ENCODE assay signal across 9 cellular contexts in the genomic region with DNA sequence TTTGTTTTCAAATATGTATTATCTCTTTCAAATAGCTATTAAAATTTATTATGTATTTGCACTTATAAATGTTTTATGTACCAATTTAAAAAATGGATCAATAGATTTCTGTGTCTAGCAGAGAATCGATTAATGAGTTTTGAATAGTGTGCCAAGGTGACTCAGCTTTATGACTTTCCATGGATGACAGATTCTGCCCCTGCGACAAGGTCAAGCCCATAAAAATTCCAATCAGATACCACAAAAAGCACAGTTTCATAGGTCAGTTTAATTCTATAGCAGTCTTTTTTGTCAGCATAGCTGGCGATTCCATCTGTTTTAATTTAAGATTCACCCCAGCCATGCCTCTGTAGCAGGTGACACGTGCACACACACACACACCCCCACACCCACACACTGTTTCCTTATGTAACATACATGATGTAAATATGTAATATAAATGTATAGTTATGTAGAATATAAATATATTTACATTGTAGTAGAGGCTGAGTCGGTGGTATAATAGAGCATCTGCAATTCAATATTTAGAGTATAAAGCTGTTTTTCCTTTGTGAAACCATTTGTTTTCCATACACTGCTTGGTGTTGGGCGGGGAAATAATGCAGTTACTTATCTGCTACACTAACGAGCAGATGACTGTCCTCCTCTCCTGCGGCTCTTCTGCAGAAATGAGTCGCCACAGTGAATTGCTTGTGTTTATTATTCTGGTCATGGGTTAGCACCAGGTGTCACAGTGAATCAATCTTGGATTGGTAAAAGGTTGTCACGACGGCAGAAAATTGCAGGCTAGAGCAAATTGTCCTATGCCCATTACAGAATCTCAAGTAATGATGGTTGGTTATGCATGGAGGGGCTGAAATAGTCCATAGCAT. TPM values are rescaled to one million over a fixed set of nuclear protein-coding genes. Genes with fewer than 3 reads are reported as not detected.
DNase-seq lines count a peak whose midpoint lies in the region; ATAC-seq and TF ChIP-seq lines count a peak whose summit lies in the region.
"Had no signal": no experiment of that assay in that cellular context is flagged by ENCODE, and none has a peak within 500 bp of the region (broad histone marks: within the 10 kb centered on the region; RNA-seq: fewer than 3 reads in every experiment).

No MANE protein-coding gene starts in this region.

- DNase-seq in NCI-H226 (peak; percentile 62), coronary artery (ENCODE audit: low spot score) (peak; percentile 31), iPS-NIHi11 (ENCODE audit: low spot score) (no peak), upper lobe of right lung (no peak)
- DNase-seq: activated CD4-positive, CD25-positive, alpha-beta regulatory T cell had no signal

- H3K36me3 ChIP-seq in HEK293 (ENCODE audit: control insufficient read depth in 2 of 2, insufficient read depth in 1 of 2, low read length in 2 of 2) (peaks cover 0 to 12% of the 10 kb centered on the region in 2 experiments; a peak in 1 of 3 replicates), skeletal muscle satellite cell (ENCODE audit: insufficient read depth, low read length) (peaks cover 3% of the 10 kb centered on the region), upper lobe of right lung (peaks cover 3% of the 10 kb centered on the region)

- CTCF ChIA-PET in HEK293 (lab: Yijun Ruan, JAX) = interaction anchor here (0.8 to 1.4 kb wide), 2 partner anchors 8 to 33 kb away, joined by 4 read pairs; no protein-coding TSS in a partner anchor

- POLR2A ChIA-PET in HEK293 (lab: Yijun Ruan, JAX) = interaction anchor here (0.6 to 1.2 kb wide), 4 partner anchors 16 to 180 kb away, joined by 3 to 4 read pairs (median 3); a partner anchor contains a TSS

- no peak for ATAC-seq in upper lobe of right lung
- no peak for ATAC-seq in HG02642 (IDR thresholded peaks at IDR 0.05; ENCODE audit: poor library complexity, unreplicated experiment)

- H3K4me2 ChIP-seq in skeletal muscle satellite cell (ENCODE audit: low read length) = peak overlapping the region; percentile 59

- H3K27me3 ChIP-seq in skeletal muscle satellite cell (ENCODE audit: control insufficient read depth, insufficient read depth, low read length) (no peaks in the 10 kb centered on the region), upper lobe of right lung (no peaks in the 10 kb centered on the region)

- intact Hi-C loops in upper lobe of right lung (cut with DNase I) = no loop called here

- no peak overlapping the region for H3K27ac ChIP-seq in HEK293 (ENCODE audit: extremely low read depth, low read depth, low read length)
- H3K27ac ChIP-seq in coronary artery = no peak overlapping the region
- H3K27ac ChIP-seq in upper lobe of right lung = no peak overlapping the region

- no peak for TF ChIP-seq CTCF in HEK293 (tag by site-specific recombination; IDR thresholded peaks at IDR 0.05)
- no peak for TF ChIP-seq CTCF in coronary artery (IDR thresholded peaks at IDR 0.05)
- TF ChIP-seq CTCF in upper lobe of right lung (IDR thresholded peaks at IDR 0.05) = no peak

- H3K9ac ChIP-seq in skeletal muscle satellite cell (ENCODE audit: low read depth, low read length) = no peak overlapping the region

- H3K4me1 ChIP-seq in HEK293 (ENCODE audit: control insufficient read depth, insufficient read depth, low read length) = peaks cover 17% of the 10 kb centered on the region
- H3K4me1 ChIP-seq in skeletal muscle satellite cell (ENCODE audit: control insufficient read depth, insufficient read depth, low read length) = peaks cover 27% of the 10 kb centered on the region
- peaks cover 9% of the 10 kb centered on the region for H3K4me1 ChIP-seq in upper lobe of right lung

- H3K9me3 ChIP-seq in HEK293 (ENCODE audit: control insufficient read depth, insufficient read depth, low read depth, low read length) = no peaks in the 10 kb centered on the region
- H3K9me3 ChIP-seq in skeletal muscle satellite cell (replicated peaks; ENCODE audit: low read length) = no peaks in the 10 kb centered on the region
- H3K9me3 ChIP-seq in upper lobe of right lung = no peaks in the 10 kb centered on the region

- H3K4me3 ChIP-seq in HEK293 (ENCODE audit: low read depth, low read length) = no peak overlapping the region
- H3K4me3 ChIP-seq in coronary artery = no peak overlapping the region
- H3K4me3 ChIP-seq in skeletal muscle satellite cell (ENCODE audit: low read length) = no peak overlapping the region
- no peak overlapping the region for H3K4me3 ChIP-seq in upper lobe of right lung
- H3K4me3 ChIP-seq: lung had no signal

TF ChIP-seq in HEK293, 187 proteins besides CTCF, POLR2A, EP300 and RAD21 (continues in another document):
- TF ChIP-seq GLI2 (tag by site-specific recombination; IDR thresholded peaks at IDR 0.05; ENCODE audit: borderline replicate concordance, low read depth) (no peak), ZNF530 (tag by site-specific recombination; IDR thresholded peaks at IDR 0.05; ENCODE audit: low read depth) (no peak), ZNF501 (tag by site-specific recombination; IDR thresholded peaks at IDR 0.05) (no peak), ZNF16 (tag by site-specific recombination; IDR thresholded peaks at IDR 0.05; ENCODE audit: low read depth) (no peak), ZNF341 (tag by site-specific recombination; IDR thresholded peaks at IDR 0.05; ENCODE audit: low read depth) (0 out of 2 replicates have a peak, but pooled peaks have one; percentile 19), WT1 (tag by site-specific recombination; IDR thresholded peaks at IDR 0.05) (peak; percentile 20; the same call in 1 of the 2 replicates), ZNF600 (tag by site-specific recombination; IDR thresholded peaks at IDR 0.05) (peak; percentile 67), ZNF211 (tag by site-specific recombination; IDR thresholded peaks at IDR 0.05; ENCODE audit: low read depth) (no peak), SP7 (tag by site-specific recombination; IDR thresholded peaks at IDR 0.05) (peak; percentile 94), ZNF549 (tag by site-specific recombination; IDR thresholded peaks at IDR 0.05) (no peak), ZBTB20 (tag by site-specific recombination; IDR thresholded peaks at IDR 0.05) (no peak), ZNF302 (tag by site-specific recombination; IDR thresholded peaks at IDR 0.05; ENCODE audit: low read depth) (no peak)
- TF ChIP-seq, protein P1, sequence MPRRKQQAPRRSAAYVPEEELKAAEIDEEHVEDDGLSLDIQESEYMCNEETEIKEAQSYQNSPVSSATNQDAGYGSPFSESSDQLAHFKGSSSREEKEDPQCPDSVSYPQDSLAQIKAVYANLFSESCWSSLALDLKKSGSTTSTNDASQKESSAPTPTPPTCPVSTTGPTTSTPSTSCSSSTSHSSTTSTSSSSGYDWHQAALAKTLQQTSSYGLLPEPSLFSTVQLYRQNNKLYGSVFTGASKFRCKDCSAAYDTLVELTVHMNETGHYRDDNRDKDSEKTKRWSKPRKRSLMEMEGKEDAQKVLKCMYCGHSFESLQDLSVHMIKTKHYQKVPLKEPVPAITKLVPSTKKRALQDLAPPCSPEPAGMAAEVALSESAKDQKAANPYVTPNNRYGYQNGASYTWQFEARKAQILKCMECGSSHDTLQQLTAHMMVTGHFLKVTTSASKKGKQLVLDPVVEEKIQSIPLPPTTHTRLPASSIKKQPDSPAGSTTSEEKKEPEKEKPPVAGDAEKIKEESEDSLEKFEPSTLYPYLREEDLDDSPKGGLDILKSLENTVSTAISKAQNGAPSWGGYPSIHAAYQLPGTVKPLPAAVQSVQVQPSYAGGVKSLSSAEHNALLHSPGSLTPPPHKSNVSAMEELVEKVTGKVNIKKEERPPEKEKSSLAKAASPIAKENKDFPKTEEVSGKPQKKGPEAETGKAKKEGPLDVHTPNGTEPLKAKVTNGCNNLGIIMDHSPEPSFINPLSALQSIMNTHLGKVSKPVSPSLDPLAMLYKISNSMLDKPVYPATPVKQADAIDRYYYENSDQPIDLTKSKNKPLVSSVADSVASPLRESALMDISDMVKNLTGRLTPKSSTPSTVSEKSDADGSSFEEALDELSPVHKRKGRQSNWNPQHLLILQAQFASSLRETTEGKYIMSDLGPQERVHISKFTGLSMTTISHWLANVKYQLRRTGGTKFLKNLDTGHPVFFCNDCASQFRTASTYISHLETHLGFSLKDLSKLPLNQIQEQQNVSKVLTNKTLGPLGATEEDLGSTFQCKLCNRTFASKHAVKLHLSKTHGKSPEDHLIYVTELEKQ (tag by site-specific recombination; IDR thresholded peaks at IDR 0.05; ENCODE audit: borderline replicate concordance) = peak; percentile 73
- TF ChIP-seq, protein P2, sequence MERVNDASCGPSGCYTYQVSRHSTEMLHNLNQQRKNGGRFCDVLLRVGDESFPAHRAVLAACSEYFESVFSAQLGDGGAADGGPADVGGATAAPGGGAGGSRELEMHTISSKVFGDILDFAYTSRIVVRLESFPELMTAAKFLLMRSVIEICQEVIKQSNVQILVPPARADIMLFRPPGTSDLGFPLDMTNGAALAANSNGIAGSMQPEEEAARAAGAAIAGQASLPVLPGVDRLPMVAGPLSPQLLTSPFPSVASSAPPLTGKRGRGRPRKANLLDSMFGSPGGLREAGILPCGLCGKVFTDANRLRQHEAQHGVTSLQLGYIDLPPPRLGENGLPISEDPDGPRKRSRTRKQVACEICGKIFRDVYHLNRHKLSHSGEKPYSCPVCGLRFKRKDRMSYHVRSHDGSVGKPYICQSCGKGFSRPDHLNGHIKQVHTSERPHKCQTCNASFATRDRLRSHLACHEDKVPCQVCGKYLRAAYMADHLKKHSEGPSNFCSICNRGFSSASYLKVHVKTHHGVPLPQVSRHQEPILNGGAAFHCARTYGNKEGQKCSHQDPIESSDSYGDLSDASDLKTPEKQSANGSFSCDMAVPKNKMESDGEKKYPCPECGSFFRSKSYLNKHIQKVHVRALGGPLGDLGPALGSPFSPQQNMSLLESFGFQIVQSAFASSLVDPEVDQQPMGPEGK (tag by site-specific recombination; IDR thresholded peaks at IDR 0.05) = no peak

RNA-seq across cellular contexts. Expression of a gene that starts 29.1 kb away (rescaled TPM):
- 39.8 and 48.1 TPM in 2 replicates for total RNA-seq in skeletal muscle satellite cell (2012; rRNA removed)
- total RNA-seq in upper lobe of right lung = 137 TPM

Comparison
In these comparisons a context has a peak if more than half of its experiments do, and no peak if none do; other contexts are left out.
1. DNase-seq: peak in NCI-H226 (single experiment) and coronary artery (single experiment); none in iPS-NIHi11 (single experiment) and upper lobe of right lung (single experiment).